Comparison of ENCODE assay signal across 1 cellular context in the genomic region with DNA sequence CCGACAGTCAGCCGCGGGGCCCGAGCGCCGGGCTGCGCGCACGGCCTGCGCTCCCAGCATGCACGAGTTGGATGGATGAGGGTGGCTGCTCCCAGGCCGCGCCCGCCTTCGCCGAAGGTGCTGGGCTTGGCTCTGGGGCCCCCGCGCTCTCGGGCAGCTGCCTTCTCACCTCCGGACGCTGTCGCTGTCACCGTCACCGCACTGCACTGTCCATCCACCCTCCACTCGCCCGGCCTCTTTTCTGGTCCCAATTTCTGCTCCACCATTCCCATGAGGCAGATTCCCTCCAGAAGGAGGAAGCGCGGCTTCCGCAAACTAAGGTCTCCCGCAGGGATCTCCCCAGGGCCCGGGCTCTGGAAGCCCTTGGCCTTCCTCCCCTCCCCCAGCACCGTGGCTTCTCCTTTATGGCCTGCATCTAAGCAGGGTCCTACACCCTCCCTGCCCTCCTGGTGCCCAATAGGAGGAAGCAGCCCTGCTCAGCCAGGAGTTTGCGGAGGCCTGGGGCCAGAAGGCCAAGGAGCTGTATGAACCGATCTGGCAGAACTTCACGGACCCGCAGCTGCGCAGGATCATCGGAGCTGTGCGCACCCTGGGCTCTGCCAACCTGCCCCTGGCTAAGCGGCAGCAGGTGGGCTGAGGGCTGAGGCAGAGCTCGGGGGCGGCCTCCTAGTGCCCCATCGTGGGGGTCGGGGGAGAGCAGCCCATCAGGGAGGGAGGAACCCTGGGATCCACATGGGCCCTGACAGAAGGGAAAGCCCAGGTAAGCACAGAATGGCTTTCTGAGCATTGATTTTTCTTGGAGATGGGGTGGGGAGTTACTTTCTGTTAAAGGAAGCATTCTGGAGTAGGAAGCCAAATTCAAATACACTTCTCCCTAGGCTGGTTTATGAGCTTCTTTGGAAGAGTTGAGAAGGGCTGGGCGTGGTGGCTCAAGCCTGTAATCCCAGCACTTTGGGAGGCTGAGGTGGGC.
TF ChIP-seq lines count a peak whose summit lies in the region.

No MANE protein-coding gene starts in this region.

TF ChIP-seq in IMR-90, 13 proteins besides CTCF, POLR2A, EP300 and RAD21 (continued from another document):
- TF ChIP-seq CEBPB (IDR thresholded peaks at IDR 0.05; ENCODE audit: low read depth, low read length): no peak
- TF ChIP-seq FOS (IDR thresholded peaks at IDR 0.05; ENCODE audit: low read depth, low read length): no peak
- TF ChIP-seq, protein P1, sequence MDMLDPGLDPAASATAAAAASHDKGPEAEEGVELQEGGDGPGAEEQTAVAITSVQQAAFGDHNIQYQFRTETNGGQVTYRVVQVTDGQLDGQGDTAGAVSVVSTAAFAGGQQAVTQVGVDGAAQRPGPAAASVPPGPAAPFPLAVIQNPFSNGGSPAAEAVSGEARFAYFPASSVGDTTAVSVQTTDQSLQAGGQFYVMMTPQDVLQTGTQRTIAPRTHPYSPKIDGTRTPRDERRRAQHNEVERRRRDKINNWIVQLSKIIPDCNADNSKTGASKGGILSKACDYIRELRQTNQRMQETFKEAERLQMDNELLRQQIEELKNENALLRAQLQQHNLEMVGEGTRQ (IDR thresholded peaks at IDR 0.05; ENCODE audit: low read depth, low read length): no peak
- TF ChIP-seq BHLHE40 (IDR thresholded peaks at IDR 0.05; ENCODE audit: low read depth, low read length): no peak
- TF ChIP-seq, protein P2, sequence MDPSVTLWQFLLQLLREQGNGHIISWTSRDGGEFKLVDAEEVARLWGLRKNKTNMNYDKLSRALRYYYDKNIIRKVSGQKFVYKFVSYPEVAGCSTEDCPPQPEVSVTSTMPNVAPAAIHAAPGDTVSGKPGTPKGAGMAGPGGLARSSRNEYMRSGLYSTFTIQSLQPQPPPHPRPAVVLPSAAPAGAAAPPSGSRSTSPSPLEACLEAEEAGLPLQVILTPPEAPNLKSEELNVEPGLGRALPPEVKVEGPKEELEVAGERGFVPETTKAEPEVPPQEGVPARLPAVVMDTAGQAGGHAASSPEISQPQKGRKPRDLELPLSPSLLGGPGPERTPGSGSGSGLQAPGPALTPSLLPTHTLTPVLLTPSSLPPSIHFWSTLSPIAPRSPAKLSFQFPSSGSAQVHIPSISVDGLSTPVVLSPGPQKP (IDR thresholded peaks at IDR 0.05; ENCODE audit: borderline replicate concordance, low read depth, low read length): no peak
- TF ChIP-seq MAZ (IDR thresholded peaks at IDR 0.05; ENCODE audit: borderline replicate concordance, low read depth, low read length): no peak
- no peak for TF ChIP-seq MXI1 (IDR thresholded peaks at IDR 0.05; ENCODE audit: borderline replicate concordance, low read depth, low read length)
